In the genomic region with DNA sequence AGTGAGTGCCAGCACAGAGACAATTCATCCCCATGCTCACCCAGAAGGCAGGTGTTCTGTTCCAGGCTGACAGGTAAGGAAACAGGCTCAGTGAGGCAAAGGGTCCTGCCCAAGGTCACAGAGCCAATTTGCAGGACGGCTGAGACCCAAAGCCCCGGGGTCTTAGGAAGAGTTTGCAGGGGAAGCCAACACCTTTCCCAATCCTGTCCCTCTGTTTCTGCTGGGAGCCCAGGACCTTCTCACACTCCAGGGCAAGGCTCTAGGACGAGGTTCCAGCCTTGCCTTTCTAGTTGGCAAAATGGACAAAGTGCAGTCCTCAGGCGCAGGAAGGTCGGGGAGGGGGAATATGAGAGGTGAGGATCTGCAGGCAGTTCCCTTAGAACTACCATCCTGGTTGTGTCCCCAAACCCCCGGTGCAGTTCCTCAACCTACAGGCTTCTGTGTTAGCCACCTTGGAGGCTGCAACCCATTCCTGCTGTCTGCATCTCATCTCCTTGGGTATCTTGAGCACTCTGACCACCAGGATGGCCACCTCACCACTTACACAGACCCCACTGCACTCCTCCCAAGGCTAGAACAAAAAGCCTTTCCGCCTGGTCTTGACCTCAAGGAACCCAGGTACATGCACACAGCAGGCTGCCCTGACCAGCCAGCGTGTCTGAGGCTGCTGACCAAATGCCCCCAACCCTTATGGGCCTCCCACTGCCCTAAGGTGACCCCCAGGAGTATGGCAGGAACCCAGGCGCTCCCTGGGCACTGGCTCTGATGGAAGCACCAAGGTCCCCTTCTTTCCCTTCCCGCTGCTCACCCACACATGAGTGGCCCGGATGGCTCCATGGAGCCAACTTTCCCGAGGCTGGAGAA, we compare ENCODE assay signal across 13 cellular contexts. TPM values are rescaled to one million over a fixed set of nuclear protein-coding genes. Genes with fewer than 3 reads are reported as not detected.
DNase-seq lines count a peak whose midpoint lies in the region; ATAC-seq and TF ChIP-seq lines count a peak whose summit lies in the region.
"Had no signal": no experiment of that assay in that cellular context is flagged by ENCODE, and none has a peak within 500 bp of the region (broad histone marks: within the 10 kb centered on the region; RNA-seq: fewer than 3 reads in every experiment).

No MANE protein-coding gene starts in this region.

- H3K27ac ChIP-seq in left ventricle myocardium inferior (replicated peaks) (no peak overlapping the region), OCI-LY1 (ENCODE audit: low read depth, low read length, poor library complexity, severe bottlenecking) (no peak overlapping the region), stomach (no peak overlapping the region), gastroesophageal sphincter (no peak overlapping the region)
- H3K27ac ChIP-seq: adrenal gland, foreskin keratinocyte, neutrophil had no signal

- no peak for TF ChIP-seq CTCF in left ventricle myocardium inferior (IDR thresholded peaks at IDR 0.05; ENCODE audit: borderline replicate concordance)
- no peak for TF ChIP-seq CTCF in OCI-LY1 (IDR thresholded peaks at IDR 0.05; ENCODE audit: low read length)
- no peak for TF ChIP-seq CTCF in stomach (IDR thresholded peaks at IDR 0.05)
- TF ChIP-seq CTCF in gastroesophageal sphincter (IDR thresholded peaks at IDR 0.05) = no peak

- H3F3A ChIP-seq in OCI-LY1 (ENCODE audit: insufficient read depth, low read length) = no peaks in the 10 kb centered on the region

- 71 to 79% (median 76%) methylated on average over 11 to 12 of the region's 12 CpGs for WGBS in stomach, 5 donors
- 34 to 67% methylated on average over 1 to 2 of the region's 12 CpGs for WGBS in gastroesophageal sphincter (ENCODE audit: low coverage in 1 of 2), 2 donors

- no peaks in the 10 kb centered on the region for H3K27me3 ChIP-seq in left ventricle myocardium inferior (ENCODE audit: low read depth)
- peaks cover 20% of the 10 kb centered on the region; the same call in 1 of the 2 replicates for H3K27me3 ChIP-seq in OCI-LY1 (ENCODE audit: insufficient read depth, low read length)
- H3K27me3 ChIP-seq in stomach = peaks cover 0 to 25% (median 0%) of the 10 kb centered on the region in 3 donors
- peaks cover 12% of the 10 kb centered on the region for H3K27me3 ChIP-seq in gastroesophageal sphincter
- H3K27me3 ChIP-seq: adrenal gland had no signal

- TF ChIP-seq POLR2A in stomach (IDR thresholded peaks at IDR 0.05) (no peak), gastroesophageal sphincter (IDR thresholded peaks at IDR 0.05) (no peak)

- H3K9ac ChIP-seq in OCI-LY1 (ENCODE audit: low read length) = no peak overlapping the region

- H3K27ac Mint-ChIP-seq in immature natural killer cell = peak overlapping the region in 2 of 6 donors; percentile 92 to 94

- no peaks in the 10 kb centered on the region for H3K79me2 ChIP-seq in OCI-LY1 (ENCODE audit: insufficient read depth, low read length)

- H4K20me1 ChIP-seq in OCI-LY1 (ENCODE audit: insufficient read depth, low read length) = no peaks in the 10 kb centered on the region

- peaks cover 0 to 3% (median under 1%) of the 10 kb centered on the region in 6 donors for H3K9me3 Mint-ChIP-seq in immature natural killer cell
- H3K9me3 Mint-ChIP-seq: dendritic cell treated with granulocyte-macrophage colony-stimulating factor and Interleukin-4, amounts not matched to agents 40 ng/mL and 50 ng/mL, for 4 days had no signal

- no peaks in the 10 kb centered on the region for H3K36me3 ChIP-seq in left ventricle myocardium inferior
- H3K36me3 ChIP-seq in OCI-LY1 (ENCODE audit: insufficient read depth, low read length) = no peaks in the 10 kb centered on the region; the same call in 1 of the 2 replicates
- no peaks in the 10 kb centered on the region for H3K36me3 ChIP-seq in stomach
- no peaks in the 10 kb centered on the region for H3K36me3 ChIP-seq in gastroesophageal sphincter
- H3K36me3 ChIP-seq: adrenal gland, neutrophil had no signal

- H3K4me1 Mint-ChIP-seq in immature natural killer cell = peaks cover 28% of the 10 kb centered on the region in 2 donors

- no peak for DNase-seq in left ventricle myocardium inferior
- no peak for DNase-seq in Right ventricle myocardium superior
- DNase-seq in immature natural killer cell = no peak
- peak; percentile 16 for DNase-seq in stomach
- DNase-seq in amygdala (lab: John Stamatoyannopoulos, UW) = no peak
- DNase-seq: foreskin keratinocyte, NCI-H510A had no signal

- H3K27me3 Mint-ChIP-seq in immature natural killer cell (ENCODE audit: low read depth in 3 of 3) = peaks cover 7 to 27% (median 12%) of the 10 kb centered on the region in 3 donors

- H3K36me3 Mint-ChIP-seq in immature natural killer cell = peaks cover 0 to 3% (median 0%) of the 10 kb centered on the region in 3 donors

- 0 out of 2 replicates have a peak overlapping the region, but pooled peaks have one; percentile 94 for H3K4me2 ChIP-seq in OCI-LY1 (ENCODE audit: low read length)

- H3K9me3 ChIP-seq in left ventricle myocardium inferior (replicated peaks) (no peaks in the 10 kb centered on the region), OCI-LY1 (ENCODE audit: low read length) (0 out of 2 replicates have a peak, but pooled peaks cover 5% of the 10 kb centered on the region), stomach (no peaks in the 10 kb centered on the region), gastroesophageal sphincter (no peaks in the 10 kb centered on the region)
- H3K9me3 ChIP-seq: adrenal gland, neutrophil had no signal

- TF ChIP-seq EP300 in stomach (IDR thresholded peaks at IDR 0.05) = no peak
- no peak for TF ChIP-seq EP300 in gastroesophageal sphincter (IDR thresholded peaks at IDR 0.05)

- H3K4me3 ChIP-seq in left ventricle myocardium inferior (peak overlapping the region; percentile 88), OCI-LY1 (ENCODE audit: low read depth, low read length, poor library complexity, severe bottlenecking) (no peak overlapping the region), stomach (no peak overlapping the region), gastroesophageal sphincter (no peak overlapping the region)

- no peaks in the 10 kb centered on the region for H3K9me2 ChIP-seq in OCI-LY1 (ENCODE audit: low read depth, low read length)

- no peak overlapping the region for H2AFZ ChIP-seq in OCI-LY1 (ENCODE audit: low read length)

- ATAC-seq in Right ventricle myocardium superior (ENCODE audit: poor library complexity) (no peak), gastroesophageal sphincter (no peak), GM18907 (IDR thresholded peaks at IDR 0.05; ENCODE audit: unreplicated experiment) (no peak)
- ATAC-seq: foreskin keratinocyte had no signal

- H3K4me1 ChIP-seq in left ventricle myocardium inferior = peaks cover 25% of the 10 kb centered on the region
- H3K4me1 ChIP-seq in OCI-LY1 (ENCODE audit: insufficient read depth, low read length, severe bottlenecking) = peaks cover 15% of the 10 kb centered on the region
- H3K4me1 ChIP-seq in stomach = peaks cover 10 to 30% (median 29%) of the 10 kb centered on the region in 4 donors
- H3K4me1 ChIP-seq in gastroesophageal sphincter = peaks cover 0 to 29% (median 8%) of the 10 kb centered on the region in 3 donors
- H3K4me1 ChIP-seq: foreskin keratinocyte had no signal

- peak overlapping the region; percentile 6 to 91 (median 90) for H3K4me3 Mint-ChIP-seq in immature natural killer cell

- intact Hi-C loops in left ventricle myocardium inferior (cut with micrococcal nuclease) (no loop called here), Right ventricle myocardium superior (cut with DNase I) (no loop called here), stomach (cut with DNase I; ENCODE audit: low total_unique reads) (no loop called here)

RNA-seq across cellular contexts. Expression of a gene that starts 1.9 kb away (rescaled TPM):
- total RNA-seq in left ventricle myocardium inferior (24.7 TPM), Right ventricle myocardium superior (23.2 TPM), stomach (10 to 100 TPM; 14.5 to 29.0 (median 22.6) TPM), gastroesophageal sphincter (10 to 100 TPM; 22.2 to 38.9 (median 27.2) TPM)
- polyA plus RNA-seq in immature natural killer cell (10 to 100 TPM; 24.2 to 43.4 (median 29.0) TPM), stomach (1 to 10 TPM; 6.4 to 8.3 (median 7.9) TPM)

RNA-seq across cellular contexts. Expression of a gene that starts 44.5 kb away (rescaled TPM):
- 5.7 TPM for total RNA-seq in left ventricle myocardium inferior
- 4.9 TPM for total RNA-seq in Right ventricle myocardium superior
- polyA plus RNA-seq in immature natural killer cell = 10 to 100 TPM; 13.7 to 14.9 (median 13.8) TPM
- 10 to 100 TPM in 1 of 5 donors, 1 to 10 TPM in 3, not detected in 1; 2.4 to 12.0 (median 4.4) TPM for total RNA-seq in stomach
- polyA plus RNA-seq in stomach = 1 to 10 TPM; 4.7 to 9.0 (median 8.2) TPM
- 10 to 100 TPM; 15.3 to 39.0 (median 21.7) TPM for total RNA-seq in gastroesophageal sphincter
